ENCODE assay signal across 16 cellular contexts in the genomic region with DNA sequence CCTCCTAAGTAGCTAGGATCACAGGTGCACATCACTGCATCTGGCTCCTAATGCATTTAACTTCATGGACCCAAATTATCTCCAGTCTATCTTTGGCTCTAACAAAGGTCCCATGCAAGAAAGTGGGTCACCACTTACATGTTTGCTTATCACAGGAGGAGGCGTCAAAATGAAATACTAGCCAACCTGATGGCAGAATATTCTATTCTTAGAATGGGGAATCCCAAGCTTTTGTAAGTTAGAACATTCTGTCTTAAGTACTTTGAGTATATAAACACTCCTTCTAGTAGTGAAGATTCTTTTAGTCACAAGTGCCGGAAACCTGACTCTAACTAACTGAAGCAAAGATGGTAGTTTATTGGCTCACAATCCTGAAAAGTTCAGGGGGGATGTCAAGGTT.
"Had no signal": no experiment of that assay in that cellular context is flagged by ENCODE, and none has a peak within 500 bp of the region (broad histone marks: within the 10 kb centered on the region; RNA-seq: fewer than 3 reads in every experiment).

No MANE protein-coding gene starts in this region.

- H3K4me1 Mint-ChIP-seq: activated naive CD8-positive, alpha-beta T cell treated with anti-CD3 and anti-CD28 coated beads, Interleukin-2, amount 50 U/mL, for 24 hours; memory B cell; WTC11 had no signal

- H3K27ac ChIP-seq: epithelial cell of prostate, pancreas had no signal

- ATAC-seq: activated CD8-positive, alpha-beta T cell treated with anti-CD3 and anti-CD28 coated beads, Interleukin-2, amount 10 ng/mL, durations not matched to agents 7 days and 5 days; activated naive CD8-positive, alpha-beta T cell treated with anti-CD3 and anti-CD28 coated beads, Interleukin-2, amount 50 U/mL, for 24 hours; effector memory CD8-positive, alpha-beta T cell; pancreas; SK-N-SH treated with all-trans-retinoic acid at 6 μM for 48 hours; WTC11 had no signal

- H3K36me3 Mint-ChIP-seq: memory B cell, WTC11 had no signal

- H3K4me3 ChIP-seq: pancreas, uterus had no signal

- H3K27ac Mint-ChIP-seq: activated CD8-positive, alpha-beta T cell treated with anti-CD3 and anti-CD28 coated beads, Interleukin-2, amount 10 ng/mL, durations not matched to agents 7 days and 5 days; activated naive CD8-positive, alpha-beta T cell treated with anti-CD3 and anti-CD28 coated beads, Interleukin-2, amount 50 U/mL, for 24 hours; dendritic cell treated with granulocyte-macrophage colony-stimulating factor and Interleukin-4, amounts not matched to agents 40 ng/mL and 50 ng/mL, for 4 days; effector memory CD8-positive, alpha-beta T cell; memory B cell; T-helper 1 cell treated with Interleukin-12 subunit alpha and Interleukin-12 subunit beta and Interleukin-4 antibody, amounts not matched to agents 30 μg/mL and 1 μg/mL, for 36 hours; WTC11 had no signal

- H3K27me3 ChIP-seq: pancreas, uterus had no signal

- H3K27me3 Mint-ChIP-seq: activated naive CD8-positive, alpha-beta T cell treated with anti-CD3 and anti-CD28 coated beads, Interleukin-2, amount 50 U/mL, for 24 hours; dendritic cell treated with granulocyte-macrophage colony-stimulating factor and Interleukin-4, amounts not matched to agents 40 ng/mL and 50 ng/mL, for 4 days; effector memory CD8-positive, alpha-beta T cell; memory B cell had no signal

- H3K36me3 ChIP-seq: pancreas, uterus had no signal

- H3K9me3 Mint-ChIP-seq: activated naive CD8-positive, alpha-beta T cell treated with anti-CD3 and anti-CD28 coated beads, Interleukin-2, amount 50 U/mL, for 24 hours; T-helper 1 cell treated with Interleukin-12 subunit alpha and Interleukin-12 subunit beta and Interleukin-4 antibody, amounts not matched to agents 30 μg/mL and 1 μg/mL, for 36 hours; WTC11 had no signal

- H3K4me3 Mint-ChIP-seq: activated CD8-positive, alpha-beta T cell treated with anti-CD3 and anti-CD28 coated beads, Interleukin-2, amount 10 ng/mL, durations not matched to agents 7 days and 5 days; activated naive CD8-positive, alpha-beta T cell treated with anti-CD3 and anti-CD28 coated beads, Interleukin-2, amount 50 U/mL, for 24 hours; dendritic cell treated with granulocyte-macrophage colony-stimulating factor and Interleukin-4, amounts not matched to agents 40 ng/mL and 50 ng/mL, for 4 days; effector memory CD8-positive, alpha-beta T cell; memory B cell; T-helper 1 cell treated with Interleukin-12 subunit alpha and Interleukin-12 subunit beta and Interleukin-4 antibody, amounts not matched to agents 30 μg/mL and 1 μg/mL, for 36 hours; WTC11 had no signal

- H3K9me3 ChIP-seq: pancreas, uterus had no signal

- FAIRE-seq: pancreas had no signal

- DNase-seq: activated CD4-positive, alpha-beta T cell treated with anti-CD3 and anti-CD28 coated beads for 48 hours; activated CD8-positive, alpha-beta memory T cell treated with anti-CD3 and anti-CD28 coated beads, Interleukin-2, amount 50 U/mL, for 48 hours; activated CD8-positive, alpha-beta T cell treated with anti-CD3 and anti-CD28 coated beads, Interleukin-2, amount 10 ng/mL, durations not matched to agents 7 days and 5 days; activated naive CD8-positive, alpha-beta T cell treated with anti-CD3 and anti-CD28 coated beads, Interleukin-2, amount 50 U/mL, for 24 hours; central memory CD4-positive, alpha-beta T cell; effector memory CD8-positive, alpha-beta T cell; pancreas; stimulated activated CD4-positive, alpha-beta T cell treated with anti-CD3 and anti-CD28 coated beads, Interleukin-2, amount 100 ng/mL, for 24 hours; stimulated activated naive CD4-positive, alpha-beta T cell treated with Interleukin-2 at 50 U/mL for 16 hours; uterus had no signal
